Comparison of ENCODE assay signal across 11 cellular contexts in the genomic region with DNA sequence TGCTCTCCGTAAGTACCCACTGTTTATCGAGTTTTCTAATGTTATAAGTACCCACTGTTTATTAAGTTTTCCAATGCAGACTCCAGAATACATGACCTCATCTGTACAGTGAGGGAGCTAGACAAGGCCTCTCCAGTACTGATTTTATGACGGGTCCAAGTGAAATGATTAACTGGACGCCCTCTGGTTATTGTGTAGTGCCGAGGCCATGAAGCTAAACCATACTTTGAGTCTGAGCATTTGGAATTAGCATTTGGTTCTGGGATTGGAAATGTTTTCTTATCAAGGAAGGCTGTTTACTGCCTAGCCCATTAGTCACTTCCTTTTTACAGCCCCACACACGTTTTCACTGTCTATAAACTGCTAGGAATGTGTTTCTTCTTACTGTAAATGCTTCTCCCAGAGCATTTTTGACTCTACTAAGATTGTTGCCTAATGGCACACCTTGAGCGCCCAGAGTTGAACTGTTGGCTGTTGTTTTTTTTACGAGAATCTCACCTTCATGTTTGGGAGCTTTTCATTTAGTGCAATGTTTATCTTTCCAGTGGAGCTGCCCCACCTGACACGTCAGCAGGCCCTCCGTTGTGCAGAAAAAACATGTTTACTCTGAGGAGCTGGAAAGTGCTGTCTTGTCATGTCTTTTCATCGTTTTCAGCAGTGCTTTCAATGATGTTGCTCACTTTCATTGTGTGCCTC. TPM values are rescaled to one million over a fixed set of nuclear protein-coding genes. Genes with fewer than 3 reads are reported as not detected.
A peak's percentile ranks its signal among the peaks of the same experiment; 100 is the strongest.
DNase-seq lines count a peak whose midpoint lies in the region; ATAC-seq, FAIRE-seq and TF ChIP-seq lines count a peak whose summit lies in the region.
"Had no signal": no experiment of that assay in that cellular context is flagged by ENCODE, and none has a peak within 500 bp of the region (broad histone marks: within the 10 kb centered on the region; RNA-seq: fewer than 3 reads in every experiment).

No MANE protein-coding gene starts in this region.

- H3K27me3 ChIP-seq in liver (ENCODE audit: control insufficient read depth in 4 of 4, insufficient read depth in 4 of 4, low read length in 3 of 4) (no peaks in the 10 kb centered on the region), HepG2 (ENCODE audit: control insufficient read depth in 1 of 2, insufficient read depth in 2 of 2, low read length in 2 of 2) (no peaks in the 10 kb centered on the region), RWPE2 (ENCODE audit: insufficient read depth, poor library complexity, severe bottlenecking) (no peaks in the 10 kb centered on the region), stomach (no peaks in the 10 kb centered on the region)
- H3K27me3 ChIP-seq: esophagus muscularis mucosa had no signal

- FAIRE-seq in HepG2 (lab: Jason Lieb, UNC) = no peak
- FAIRE-seq in urothelium cell line (lab: Jason Lieb, UNC) = peak; percentile 35

- no peak for TF ChIP-seq EP300 in HepG2 (IDR thresholded peaks at IDR 0.05; ENCODE audit: low read depth in 2 of 2, low read length in 2 of 2)
- TF ChIP-seq EP300 in HepG2 (CRISPR knock-in tag; IDR thresholded peaks at IDR 0.05; ENCODE audit: borderline replicate concordance) = no peak
- TF ChIP-seq EP300 in stomach (IDR thresholded peaks at IDR 0.05) = no peak

- peaks cover 3% of the 10 kb centered on the region in 4 donors for H3K36me3 ChIP-seq in liver (ENCODE audit: control insufficient read depth in 4 of 4, insufficient read depth in 3 of 4, low read depth in 1 of 4, low read length in 3 of 4)
- peaks cover 8 to 31% of the 10 kb centered on the region in 2 experiments; a peak in 4 of 5 replicates for H3K36me3 ChIP-seq in HepG2 (replicated peaks in 1 of 2; ENCODE audit: control insufficient read depth in 1 of 2, insufficient read depth in 2 of 2, low read length in 2 of 2)
- no peaks in the 10 kb centered on the region for H3K36me3 ChIP-seq in RWPE2 (ENCODE audit: low read depth)
- peaks cover 0 to 8% (median under 1%) of the 10 kb centered on the region in 4 donors for H3K36me3 ChIP-seq in stomach
- H3K36me3 ChIP-seq: esophagus muscularis mucosa had no signal

- CTCF ChIA-PET in HepG2 (lab: Yijun Ruan, JAX; ENCODE audit: low intra/inter-chr PET ratio, low total read pairs) = no interaction called here

- no peak for TF ChIP-seq POLR2A in HepG2 (IDR thresholded peaks at IDR 0.05; ENCODE audit: insufficient read depth in 1 of 2, low read depth in 2 of 2, low read length in 2 of 2)
- no peak for TF ChIP-seq POLR2A in stomach (IDR thresholded peaks at IDR 0.05)

- H3K27ac ChIP-seq in liver (ENCODE audit: low read depth in 1 of 2, low read length in 2 of 2) = no peak overlapping the region
- no peak overlapping the region for H3K27ac ChIP-seq in HepG2 (ENCODE audit: extremely low read length, insufficient read depth, low read length)
- H3K27ac ChIP-seq in RWPE2 (ENCODE audit: poor library complexity, severe bottlenecking) = peak overlapping the region; percentile 97
- no peak overlapping the region for H3K27ac ChIP-seq in stomach
- H3K27ac ChIP-seq: esophagus muscularis mucosa, KMS-11 had no signal

- H3K9ac ChIP-seq in liver (ENCODE audit: low read depth in 1 of 2, low read length in 2 of 2) = no peak overlapping the region
- no peak overlapping the region for H3K9ac ChIP-seq in HepG2 (ENCODE audit: insufficient read depth, low read depth, low read length)
- H3K9ac ChIP-seq: KMS-11 had no signal

- no peaks in the 10 kb centered on the region for H3K79me2 ChIP-seq in HepG2 (ENCODE audit: insufficient read depth, low read length)

- BruUV-seq in HepG2 (replicated peaks; lab: Mats Ljungman, UMichigan) = no TSS peak

- TF ChIP-seq RAD21 in liver (IDR thresholded peaks at IDR 0.05) (peak in 1 of 2 donors; percentile 26), HepG2 (CRISPR knock-in tag; IDR thresholded peaks at IDR 0.05) (no peak)

- no peaks in the 10 kb centered on the region for H3K9me3 ChIP-seq in liver (ENCODE audit: control insufficient read depth in 4 of 4, low read length in 3 of 4)
- no peaks in the 10 kb centered on the region for H3K9me3 ChIP-seq in HepG2 (ENCODE audit: low read length)
- H3K9me3 ChIP-seq in RWPE2 (ENCODE audit: severe bottlenecking) = no peaks in the 10 kb centered on the region
- no peaks in the 10 kb centered on the region for H3K9me3 ChIP-seq in stomach
- H3K9me3 ChIP-seq: esophagus muscularis mucosa had no signal

- no peaks in the 10 kb centered on the region for H3K4me1 ChIP-seq in liver (ENCODE audit: control insufficient read depth in 4 of 4, insufficient read depth in 4 of 4, low read length in 3 of 4)
- H3K4me1 ChIP-seq in HepG2 (ENCODE audit: insufficient read depth, low read length) = no peaks in the 10 kb centered on the region
- peaks cover 15% of the 10 kb centered on the region for H3K4me1 ChIP-seq in RWPE2 (ENCODE audit: insufficient read depth, poor library complexity, severe bottlenecking)
- H3K4me1 ChIP-seq in stomach = peaks cover 0 to 17% (median 4%) of the 10 kb centered on the region in 4 donors

- DNase-seq in HepG2 (ENCODE audit: low spot score) (no peak), RWPE2 (ENCODE audit: low spot score) (no peak), fibroblast of the aortic adventitia (ENCODE audit: low read depth) (peak; percentile 78), urothelium cell line (ENCODE audit: low spot score) (peak; percentile 57), stomach (no peak)
- DNase-seq: C1 segment of cervical spinal cord had no signal

- no peak overlapping the region for H2AFZ ChIP-seq in HepG2 (ENCODE audit: low read length)

- in situ Hi-C loops in HepG2 (cut with HindIII; ENCODE audit: extremely low pct_ligation_motif_present, low pct_unique_long_range_greater_than_20kb) = no loop called here

- no peak overlapping the region for H3K4me3 ChIP-seq in liver (ENCODE audit: low read depth in 1 of 3, low read length in 3 of 3)
- H3K4me3 ChIP-seq in HepG2 (replicated peaks in 1 of 3; ENCODE audit: insufficient read depth in 1 of 3, low read depth in 2 of 3, low read length in 3 of 3) = no peak overlapping the region
- H3K4me3 ChIP-seq in RWPE2 (ENCODE audit: severe bottlenecking) = no peak overlapping the region
- no peak overlapping the region for H3K4me3 ChIP-seq in fibroblast of the aortic adventitia (ENCODE audit: low read depth, low read length)
- no peak overlapping the region for H3K4me3 ChIP-seq in stomach
- H3K4me3 ChIP-seq: esophagus muscularis mucosa had no signal

- ATAC-seq in HepG2 (no peak), RWPE2 (ENCODE audit: low read depth) (peak; percentile 95), GM21717 (IDR thresholded peaks at IDR 0.05; ENCODE audit: unreplicated experiment) (no peak), GM21529 (IDR thresholded peaks at IDR 0.05; ENCODE audit: unreplicated experiment) (no peak)

- 61% methylated on average over 11 of the region's 11 CpGs for WGBS in liver
- WGBS in HepG2 (ENCODE audit: low lambda C conversion rate) = 81% methylated on average over 11 of the region's 11 CpGs
- 60 to 71% (median 65%) methylated on average over 11 of the region's 11 CpGs for WGBS in stomach, 5 donors

- H3K4me2 ChIP-seq in HepG2 (ENCODE audit: low read depth, low read length) = no peak overlapping the region
- H3K4me2 ChIP-seq: KMS-11 had no signal

- POLR2A ChIA-PET in HepG2 (lab: Yijun Ruan, JAX) = no interaction called here

- H4K20me1 ChIP-seq in HepG2 (ENCODE audit: insufficient read depth, low read length) = no peaks in the 10 kb centered on the region

- TF ChIP-seq CTCF in liver (IDR thresholded peaks at IDR 0.05; ENCODE audit: low read depth, low read length, missing input control) (no peak), HepG2 (CRISPR knock-in tag; IDR thresholded peaks at IDR 0.05) (no peak), RWPE2 (IDR thresholded peaks at IDR 0.05; ENCODE audit: poor library complexity, severe bottlenecking) (no peak), fibroblast of the aortic adventitia (IDR thresholded peaks at IDR 0.05; ENCODE audit: insufficient read depth, low read length) (no peak), stomach (IDR thresholded peaks at IDR 0.05) (no peak)

- intact Hi-C loops in HepG2 (cut with micrococcal nuclease; ENCODE audit: unreplicated experiment) = no loop called here
- intact Hi-C loops in stomach (cut with DNase I; ENCODE audit: low total_unique reads) = no loop called here

RNA-seq across cellular contexts. Expression of a gene that starts 26.9 kb away (rescaled TPM):
- not detected for total RNA-seq in liver
- polyA plus RNA-seq in liver = under 1 TPM; 0.06 to 0.17 TPM
- total RNA-seq in HepG2 (2016; rRNA removed; fragmentation: Illumina TruSeq; extraction: Trizol) = not detected in 2 replicates
- total RNA-seq in HepG2 (2016; cell fraction: cytosol; rRNA removed; fragmentation: Illumina TruSeq; extraction: Trizol; ENCODE audit: low read depth) = not detected in 2 replicates
- total RNA-seq in HepG2 (2016; cell fraction: insoluble cytoplasmic fraction; rRNA removed; fragmentation: Illumina TruSeq; extraction: Trizol) = not detected in 2 replicates
- total RNA-seq in HepG2 (2016; cell fraction: membrane; rRNA removed; fragmentation: Illumina TruSeq; extraction: Trizol) = not detected in 2 replicates
- total RNA-seq in HepG2 (2016; cell fraction: nucleus; rRNA removed; fragmentation: Illumina TruSeq; extraction: Trizol) = not detected in 2 replicates
- polyA plus RNA-seq in HepG2 (2011; rRNA removed) = not detected in 2 replicates
- not detected in 2 replicates for polyA plus RNA-seq in HepG2 (2011; cell fraction: cytosol; rRNA removed)
- polyA plus RNA-seq in HepG2 (2011; cell fraction: nucleus; rRNA removed) = not detected in 2 replicates
- 0.44 and 0.48 TPM in 2 replicates for polyA plus RNA-seq in HepG2 (2012)
- polyA plus RNA-seq in HepG2 (2016; cell fraction: cytosol; fragmentation: Illumina TruSeq; extraction: Trizol; ENCODE audit: low read depth) = not detected in 2 replicates
- not detected in 2 replicates for polyA plus RNA-seq in HepG2 (2016; cell fraction: insoluble cytoplasmic fraction; fragmentation: Illumina TruSeq; extraction: Trizol; ENCODE audit: low read depth)
- polyA plus RNA-seq in HepG2 (2016; cell fraction: membrane; fragmentation: Illumina TruSeq; extraction: Trizol; ENCODE audit: low read depth) = not detected in 2 replicates
- not detected in 2 replicates for polyA plus RNA-seq in HepG2 (2016; cell fraction: nucleus; fragmentation: Illumina TruSeq; extraction: Trizol; ENCODE audit: insufficient read depth, low read depth)
- polyA minus RNA-seq in HepG2 (2011; rRNA and poly(A)+ RNA removed; ENCODE audit: low replicate concordance) = not detected in 2 replicates
- not detected in 2 replicates for polyA minus RNA-seq in HepG2 (2011; cell fraction: cytosol; rRNA and poly(A)+ RNA removed)
- polyA minus RNA-seq in HepG2 (2011; cell fraction: nucleus; rRNA and poly(A)+ RNA removed) = not detected in 2 replicates
- not detected in 2 replicates for total RNA-seq in fibroblast of the aortic adventitia (ENCODE audit: low replicate concordance)
- not detected for total RNA-seq in stomach
- polyA plus RNA-seq in stomach = not detected
- total RNA-seq: esophagus muscularis mucosa had no signal

RNA-seq across cellular contexts. Expression of a gene that starts 31.7 kb away (rescaled TPM):
- total RNA-seq in liver = 10 to 100 TPM in 1 of 2 donors, 1 to 10 TPM in 1; 2.2 to 25.2 TPM
- 10 to 100 TPM in 1 of 2 donors, 1 to 10 TPM in 1; 4.8 to 16.9 TPM for polyA plus RNA-seq in liver
- 4.7 and 7.2 TPM in 2 replicates for total RNA-seq in HepG2 (2016; rRNA removed; fragmentation: Illumina TruSeq; extraction: Trizol)
- 1.0 and 1.4 TPM in 2 replicates for total RNA-seq in HepG2 (2016; cell fraction: cytosol; rRNA removed; fragmentation: Illumina TruSeq; extraction: Trizol; ENCODE audit: low read depth)
- 4.7 and 5.6 TPM in 2 replicates for total RNA-seq in HepG2 (2016; cell fraction: insoluble cytoplasmic fraction; rRNA removed; fragmentation: Illumina TruSeq; extraction: Trizol)
- total RNA-seq in HepG2 (2016; cell fraction: membrane; rRNA removed; fragmentation: Illumina TruSeq; extraction: Trizol) = 3.4 and 3.6 TPM in 2 replicates
- 9.3 and 11.2 TPM in 2 replicates for total RNA-seq in HepG2 (2016; cell fraction: nucleus; rRNA removed; fragmentation: Illumina TruSeq; extraction: Trizol)
- 4.9 and 6.0 TPM in 2 replicates for polyA plus RNA-seq in HepG2 (2011; rRNA removed)
- polyA plus RNA-seq in HepG2 (2011; cell fraction: cytosol; rRNA removed) = 3.2 and 3.4 TPM in 2 replicates
- 15.8 and 17.7 TPM in 2 replicates for polyA plus RNA-seq in HepG2 (2011; cell fraction: nucleus; rRNA removed)
- polyA plus RNA-seq in HepG2 (2012) = 5.2 and 7.5 TPM in 2 replicates
- polyA plus RNA-seq in HepG2 (2016; cell fraction: cytosol; fragmentation: Illumina TruSeq; extraction: Trizol; ENCODE audit: low read depth) = 0.59 and 0.76 TPM in 2 replicates
- polyA plus RNA-seq in HepG2 (2016; cell fraction: insoluble cytoplasmic fraction; fragmentation: Illumina TruSeq; extraction: Trizol; ENCODE audit: low read depth) = 5.7 and 7.7 TPM in 2 replicates
- polyA plus RNA-seq in HepG2 (2016; cell fraction: membrane; fragmentation: Illumina TruSeq; extraction: Trizol; ENCODE audit: low read depth) = 1.3 and 1.9 TPM in 2 replicates
- polyA plus RNA-seq in HepG2 (2016; cell fraction: nucleus; fragmentation: Illumina TruSeq; extraction: Trizol; ENCODE audit: insufficient read depth, low read depth) = 20.2 and 21.5 TPM in 2 replicates
- 12.6 and 14.6 TPM in 2 replicates for polyA minus RNA-seq in HepG2 (2011; rRNA and poly(A)+ RNA removed; ENCODE audit: low replicate concordance)
- 5.2 and 6.1 TPM in 2 replicates for polyA minus RNA-seq in HepG2 (2011; cell fraction: cytosol; rRNA and poly(A)+ RNA removed)
- polyA minus RNA-seq in HepG2 (2011; cell fraction: nucleus; rRNA and poly(A)+ RNA removed) = 10.2 and 14.7 TPM in 2 replicates
- total RNA-seq in fibroblast of the aortic adventitia (ENCODE audit: low replicate concordance) = 0.09 TPM in 1 of 2 replicates, not detected in the other
- 10 to 100 TPM in 3 of 5 donors, 1 to 10 TPM in 2; 2.9 to 14.0 (median 13.2) TPM for total RNA-seq in stomach
- polyA plus RNA-seq in stomach = 1 to 10 TPM; 2.4 to 3.7 (median 2.7) TPM

Comparison
In these comparisons a context has a peak if more than half of its experiments do, and no peak if none do; other contexts are left out.
1. DNase-seq: peak in fibroblast of the aortic adventitia (single experiment) and urothelium cell line (single experiment); none in HepG2 (single experiment), RWPE2 (single experiment) and stomach (single experiment).